In the genomic region with DNA sequence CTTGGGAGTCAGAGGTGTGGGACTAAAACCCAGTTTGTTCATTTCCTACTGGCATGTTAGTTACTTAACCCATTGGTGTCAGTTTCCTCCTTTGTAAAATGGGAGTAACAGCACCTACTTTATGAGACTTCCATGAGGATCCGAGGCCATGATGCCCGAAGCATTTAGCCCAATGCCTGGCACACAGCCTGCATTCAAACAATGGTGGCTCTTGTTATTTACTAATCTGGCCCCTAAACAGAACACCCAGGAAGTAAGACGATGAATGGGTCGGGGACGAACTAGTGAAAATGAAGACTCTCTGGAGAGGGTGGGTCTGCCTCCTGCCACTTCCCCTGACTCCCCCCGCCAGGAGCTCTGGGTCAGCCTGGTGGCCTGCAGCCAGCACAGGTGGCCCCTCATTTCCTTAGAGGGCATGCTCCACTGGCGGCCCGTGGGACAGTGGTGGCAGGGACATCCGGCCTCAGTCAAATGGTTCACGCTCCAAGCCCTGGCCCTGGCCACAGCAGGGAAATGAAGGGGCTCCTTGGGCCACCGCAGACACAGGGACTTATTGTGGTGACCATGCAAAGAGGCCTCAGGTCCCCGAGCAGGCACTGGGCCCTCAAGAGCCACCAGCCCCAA, we compare ENCODE assay signal across 20 cellular contexts. TPM values are rescaled to one million over a fixed set of nuclear protein-coding genes. Genes with fewer than 3 reads are reported as not detected.
DNase-seq lines count a peak whose midpoint lies in the region; ATAC-seq and TF ChIP-seq lines count a peak whose summit lies in the region.
"Had no signal": no experiment of that assay in that cellular context is flagged by ENCODE, and none has a peak within 500 bp of the region (broad histone marks: within the 10 kb centered on the region; RNA-seq: fewer than 3 reads in every experiment).

No MANE protein-coding gene starts in this region.

- DNase-seq in GM12865 (ENCODE audit: low read depth) (peak; percentile 18), foreskin melanocyte (peak; percentile 61), neuronal stem cell (ENCODE audit: low spot score) (no peak), NCI-H226 (no peak)
- DNase-seq: AML-193, IMR-90, KG1, MM.1S, NCI-H2029, NCI-H2227 treated with DMSO at 0.1 percent for 48 hours, NCI-H510A, NCI-H69, SHP77, T-helper 1 cell had no signal

- no peak overlapping the region for H2BK15ac ChIP-seq in neuronal stem cell (ENCODE audit: low read length)

- TF ChIP-seq CTCF in GM12865 (IDR thresholded peaks at IDR 0.05; ENCODE audit: insufficient read depth, low read depth, low read length, missing control alignments) = no peak

- H3K4me3 ChIP-seq in GM12865 (ENCODE audit: low read depth, low read length) = no peak overlapping the region
- H3K4me3 ChIP-seq in neuronal stem cell (ENCODE audit: low read length in 2 of 2) = no peak overlapping the region
- H3K4me3 ChIP-seq: A549 had no signal

- WGBS in neuronal stem cell (ENCODE audit: extremely low coverage in 2 of 2, insufficient read length in 2 of 2, insufficient replicate concordance in 1 of 2), 2 donors = no CpG with 5 or more reads among the region's 12 CpGs

- no peak overlapping the region for H3K4ac ChIP-seq in neuronal stem cell (ENCODE audit: low read length)

- H3K36me3 ChIP-seq in neuronal stem cell (replicated peaks in 1 of 2; ENCODE audit: control insufficient read depth in 2 of 2, insufficient read depth in 2 of 2, low read length in 2 of 2) = peaks cover 0 to 3% of the 10 kb centered on the region in 2 donors

- H3K27ac ChIP-seq in neuronal stem cell (replicated peaks; ENCODE audit: low read length) = no peak overlapping the region
- H3K27ac ChIP-seq: A549, RWPE1 had no signal

- no peak overlapping the region for H3K4me2 ChIP-seq in neuronal stem cell (ENCODE audit: insufficient read depth, low read length, poor library complexity, severe bottlenecking)
- H3K4me2 ChIP-seq: A549 had no signal

- no peak overlapping the region for H4K8ac ChIP-seq in neuronal stem cell (ENCODE audit: low read depth, low read length)

- no peaks in the 10 kb centered on the region for H3K4me1 ChIP-seq in neuronal stem cell (ENCODE audit: control insufficient read depth in 2 of 2, insufficient read depth in 1 of 2, low read depth in 1 of 2, low read length in 2 of 2)
- H3K4me1 ChIP-seq: A549 had no signal

- H3K27me3 ChIP-seq in neuronal stem cell (ENCODE audit: control insufficient read depth in 3 of 3, insufficient read depth in 3 of 3, low read depth in 1 of 3, low read length in 3 of 3) = peaks cover 0 to 29% (median 0%) of the 10 kb centered on the region in 3 experiments

- no peak overlapping the region for H2AFZ ChIP-seq in neuronal stem cell (ENCODE audit: low read length)

- no peak overlapping the region for H2BK120ac ChIP-seq in neuronal stem cell (ENCODE audit: low read depth, low read length)

- H2AK5ac ChIP-seq in neuronal stem cell (ENCODE audit: low read depth, low read length) = no peak overlapping the region

- no peak overlapping the region for H4K91ac ChIP-seq in neuronal stem cell (ENCODE audit: low read depth, low read length, poor library complexity)

- H3K9ac ChIP-seq in neuronal stem cell (ENCODE audit: low read depth, low read length, poor library complexity) = no peak overlapping the region

- H3K79me1 ChIP-seq in neuronal stem cell (ENCODE audit: low read depth, low read length) = peaks cover 2% of the 10 kb centered on the region

- H3K23ac ChIP-seq in neuronal stem cell (ENCODE audit: low read depth, low read length, poor library complexity) = no peak overlapping the region

- H2BK5ac ChIP-seq in neuronal stem cell (ENCODE audit: low read length) = no peak overlapping the region

- ATAC-seq in HG02610 (IDR thresholded peaks at IDR 0.05; ENCODE audit: unreplicated experiment) = no peak
- ATAC-seq in HG03280 (IDR thresholded peaks at IDR 0.05; ENCODE audit: unreplicated experiment) = no peak
- no peak for ATAC-seq in GM21576 (IDR thresholded peaks at IDR 0.05; ENCODE audit: unreplicated experiment)
- ATAC-seq: A549 had no signal

- peak overlapping the region; percentile 66 for H3K14ac ChIP-seq in neuronal stem cell (ENCODE audit: low read length)

- no peaks in the 10 kb centered on the region for H3K9me3 ChIP-seq in neuronal stem cell (replicated peaks in 1 of 2; ENCODE audit: control insufficient read depth in 2 of 2, insufficient read depth in 1 of 2, low read depth in 1 of 2, low read length in 2 of 2)
- H3K9me3 ChIP-seq: A549 had no signal

- peak overlapping the region; percentile 40 for H3K18ac ChIP-seq in neuronal stem cell (ENCODE audit: low read length)

- H2BK12ac ChIP-seq in neuronal stem cell (ENCODE audit: low read length) = no peak overlapping the region

RNA-seq across cellular contexts. Expression of a gene that starts 9.5 kb away (rescaled TPM):
- polyA plus RNA-seq in neuronal stem cell (2013, experiment 1 of 2) = not detected
- not detected for polyA plus RNA-seq in neuronal stem cell (2013, experiment 2 of 2)
- polyA plus RNA-seq: A549, CD14-positive monocyte, IMR-90 had no signal

RNA-seq across cellular contexts. Expression of a gene that starts 33.4 kb away (rescaled TPM):
- polyA plus RNA-seq in neuronal stem cell (2013, experiment 1 of 2) = 11.9 TPM
- polyA plus RNA-seq in neuronal stem cell (2013, experiment 2 of 2) = 11.5 TPM

Comparison
In these comparisons a context has a peak if more than half of its experiments do, and no peak if none do; other contexts are left out.
1. DNase-seq: peak in GM12865 (single experiment) and foreskin melanocyte (single experiment); none in neuronal stem cell (single experiment) and NCI-H226 (single experiment).